9 cellular contexts compared by ENCODE assay signal in the genomic region with DNA sequence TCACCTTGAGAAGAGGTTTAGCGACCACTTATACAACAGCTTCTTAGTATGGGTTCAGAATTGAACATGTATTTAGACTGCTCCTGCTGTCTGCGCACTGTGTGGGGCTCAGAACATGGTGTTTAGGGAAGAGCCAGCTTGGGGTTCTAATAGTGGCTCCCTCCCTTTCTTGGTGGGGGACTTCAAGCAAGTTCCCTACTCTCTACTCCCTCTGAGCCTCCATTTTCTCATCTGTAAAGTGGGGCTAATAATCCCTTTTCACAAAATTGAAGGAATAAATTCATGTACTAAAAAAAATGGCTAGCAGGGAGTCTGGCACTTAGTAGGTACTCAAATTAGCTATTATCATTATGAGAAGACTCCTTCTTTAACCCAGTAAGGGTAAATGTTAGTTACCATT.
"Had no signal": no experiment of that assay in that cellular context is flagged by ENCODE, and none has a peak within 500 bp of the region (broad histone marks: within the 10 kb centered on the region; RNA-seq: fewer than 3 reads in every experiment).

No MANE protein-coding gene starts in this region.

- DNase-seq: GM23248, GOT3, H7, HFFc6, IMR-90, KBM-7 had no signal

- ATAC-seq: HCT116 had no signal

- H3K9me3 Mint-ChIP-seq: HFFc6 had no signal

- H3K27ac ChIP-seq: GM23248, HL-60 had no signal

- H3K9ac ChIP-seq: GM23248 had no signal

- H3K27ac Mint-ChIP-seq: HFFc6 had no signal

- H3K4me3 Mint-ChIP-seq: HFFc6 had no signal

- H3K4me1 ChIP-seq: HAP-1 had no signal

- H3K36me3 ChIP-seq: HAP-1 had no signal

- H2AFZ ChIP-seq: GM23248 had no signal

- H3K9me3 ChIP-seq: HAP-1 had no signal

- H3K4me3 ChIP-seq: GM23248, HAP-1 had no signal
